Comparison of ENCODE assay signal across 1 cellular context in the genomic region with DNA sequence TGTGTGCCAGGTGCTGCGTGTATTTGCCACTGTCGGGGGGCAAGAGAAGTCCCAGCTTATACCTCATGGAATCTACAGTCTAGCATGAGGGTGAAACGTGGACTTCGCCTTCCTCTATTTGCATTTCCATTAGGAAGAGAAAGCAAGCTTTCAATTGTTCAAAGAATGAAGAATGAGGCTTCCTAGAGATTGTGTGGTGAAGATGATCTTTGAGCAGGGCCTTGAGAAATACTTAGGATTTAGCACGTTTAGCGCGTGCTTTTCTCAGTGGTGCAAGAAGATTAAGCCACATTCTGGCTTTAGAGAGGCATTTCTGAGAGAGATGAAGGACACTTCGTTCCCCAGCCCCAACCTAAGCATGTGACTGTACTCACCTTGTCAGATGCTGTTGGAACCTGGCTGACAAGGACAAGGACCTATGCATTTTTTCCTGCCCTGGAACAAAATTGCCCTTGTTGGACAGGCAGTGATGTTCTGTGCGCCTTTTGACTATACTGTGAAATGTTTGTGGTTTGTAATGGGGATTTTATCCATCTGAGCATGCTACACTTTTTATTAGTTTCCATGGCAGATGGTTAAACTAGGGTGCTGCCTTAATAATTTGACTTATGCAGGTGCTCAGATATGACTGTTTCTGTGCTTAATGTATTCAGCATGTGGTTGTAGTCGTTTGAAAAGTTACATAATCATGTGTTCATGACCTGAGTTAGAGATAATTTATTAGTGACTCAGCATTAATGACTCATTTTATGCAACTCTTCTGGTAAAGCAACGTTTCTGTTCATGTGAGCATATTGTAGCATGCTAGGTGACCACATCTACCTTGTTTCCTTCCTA.
TF ChIP-seq lines count a peak whose summit lies in the region.

No MANE protein-coding gene starts in this region.

TF ChIP-seq in HepG2, 621 proteins besides CTCF, POLR2A, EP300 and RAD21 (continued from another document):
- TF ChIP-seq, protein P1, sequence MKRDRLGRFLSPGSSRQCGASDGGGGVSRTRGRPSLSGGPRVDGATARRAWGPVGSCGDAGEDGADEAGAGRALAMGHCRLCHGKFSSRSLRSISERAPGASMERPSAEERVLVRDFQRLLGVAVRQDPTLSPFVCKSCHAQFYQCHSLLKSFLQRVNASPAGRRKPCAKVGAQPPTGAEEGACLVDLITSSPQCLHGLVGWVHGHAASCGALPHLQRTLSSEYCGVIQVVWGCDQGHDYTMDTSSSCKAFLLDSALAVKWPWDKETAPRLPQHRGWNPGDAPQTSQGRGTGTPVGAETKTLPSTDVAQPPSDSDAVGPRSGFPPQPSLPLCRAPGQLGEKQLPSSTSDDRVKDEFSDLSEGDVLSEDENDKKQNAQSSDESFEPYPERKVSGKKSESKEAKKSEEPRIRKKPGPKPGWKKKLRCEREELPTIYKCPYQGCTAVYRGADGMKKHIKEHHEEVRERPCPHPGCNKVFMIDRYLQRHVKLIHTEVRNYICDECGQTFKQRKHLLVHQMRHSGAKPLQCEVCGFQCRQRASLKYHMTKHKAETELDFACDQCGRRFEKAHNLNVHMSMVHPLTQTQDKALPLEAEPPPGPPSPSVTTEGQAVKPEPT (CRISPR knock-in tag; IDR thresholded peaks at IDR 0.05; ENCODE audit: low read depth) = no peak
- TF ChIP-seq SIX1 (CRISPR knock-in tag; IDR thresholded peaks at IDR 0.05; ENCODE audit: borderline replicate concordance) (peak; percentile 30; the same call in 1 of the 2 replicates), ZZZ3 (CRISPR knock-in tag; IDR thresholded peaks at IDR 0.05; ENCODE audit: borderline replicate concordance) (no peak), NFATC3 (CRISPR knock-in tag; IDR thresholded peaks at IDR 0.05) (no peak), ZNF557 (CRISPR knock-in tag; IDR thresholded peaks at IDR 0.05) (peak; percentile 92), MIER3 (CRISPR knock-in tag; IDR thresholded peaks at IDR 0.05; ENCODE audit: borderline replicate concordance) (peak; percentile 92; the same call in 1 of the 2 replicates), ZNF281 (CRISPR knock-in tag; IDR thresholded peaks at IDR 0.05; ENCODE audit: borderline replicate concordance) (peak; percentile 67; the same call in 1 of the 2 replicates), AKAP8 (CRISPR knock-in tag; IDR thresholded peaks at IDR 0.05) (no peak), ZNF720 (CRISPR knock-in tag; IDR thresholded peaks at IDR 0.05) (no peak; the same call in 1 of the 2 replicates), SMAD1 (CRISPR knock-in tag; IDR thresholded peaks at IDR 0.05; ENCODE audit: borderline replicate concordance, low read depth) (no peak), ZNF225 (CRISPR knock-in tag; IDR thresholded peaks at IDR 0.05) (no peak), ZNF468 (CRISPR knock-in tag; IDR thresholded peaks at IDR 0.05) (no peak), ZNF335 (CRISPR knock-in tag; IDR thresholded peaks at IDR 0.05) (peak; percentile 64; the same call in 1 of the 2 replicates), ZNF501 (CRISPR knock-in tag; IDR thresholded peaks at IDR 0.05) (peak; percentile 85), ZNF350 (CRISPR knock-in tag; IDR thresholded peaks at IDR 0.05; ENCODE audit: borderline replicate concordance, low read depth) (no peak)
- TF ChIP-seq, protein P2, sequence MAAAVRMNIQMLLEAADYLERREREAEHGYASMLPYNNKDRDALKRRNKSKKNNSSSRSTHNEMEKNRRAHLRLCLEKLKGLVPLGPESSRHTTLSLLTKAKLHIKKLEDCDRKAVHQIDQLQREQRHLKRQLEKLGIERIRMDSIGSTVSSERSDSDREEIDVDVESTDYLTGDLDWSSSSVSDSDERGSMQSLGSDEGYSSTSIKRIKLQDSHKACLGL (CRISPR knock-in tag; IDR thresholded peaks at IDR 0.05) = peak; percentile 59; the same call in 1 of the 2 replicates
